In the genomic region with DNA sequence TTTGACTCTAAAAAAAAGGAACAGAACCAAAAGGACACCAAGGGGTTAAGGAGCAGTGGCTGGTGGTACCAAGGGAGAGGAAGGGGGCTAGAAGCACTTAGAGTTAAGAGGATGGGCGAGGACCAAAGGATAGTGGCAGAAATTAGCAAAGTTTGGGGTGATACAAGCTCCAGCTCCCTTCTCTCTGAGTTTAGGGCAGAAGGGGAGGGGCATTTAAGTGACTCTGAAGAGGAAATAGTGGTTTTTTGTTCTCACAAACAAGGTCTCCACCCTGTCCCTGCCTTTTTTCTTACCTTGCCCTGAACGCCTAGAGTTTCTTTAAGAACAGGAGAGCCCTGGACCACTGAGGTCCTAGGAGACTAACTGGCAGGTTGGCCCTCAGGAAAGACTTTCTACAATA, we compare ENCODE assay signal across 9 cellular contexts. TPM values are rescaled to one million over a fixed set of nuclear protein-coding genes. Genes with fewer than 3 reads are reported as not detected.
DNase-seq lines count a peak whose midpoint lies in the region; ATAC-seq and TF ChIP-seq lines count a peak whose summit lies in the region.
"Had no signal": no experiment of that assay in that cellular context is flagged by ENCODE, and none has a peak within 500 bp of the region (broad histone marks: within the 10 kb centered on the region; RNA-seq: fewer than 3 reads in every experiment).

No MANE protein-coding gene starts in this region.

- no peaks in the 10 kb centered on the region for H3K27me3 ChIP-seq in RWPE2 (ENCODE audit: insufficient read depth, poor library complexity, severe bottlenecking)
- no peaks in the 10 kb centered on the region for H3K27me3 ChIP-seq in endocrine pancreas (ENCODE audit: control insufficient read depth, insufficient read depth, low read length)
- no peaks in the 10 kb centered on the region for H3K27me3 ChIP-seq in skeletal muscle satellite cell (ENCODE audit: control insufficient read depth, insufficient read depth, low read length)
- no peaks in the 10 kb centered on the region for H3K27me3 ChIP-seq in H9 (ENCODE audit: insufficient read depth, low read length)

- no peaks in the 10 kb centered on the region for H3K9me3 Mint-ChIP-seq in H9

- H3K14ac ChIP-seq in H9 (ENCODE audit: insufficient read depth, low read length), result no peak overlapping the region

- peak overlapping the region; percentile 96 for H3K4me2 ChIP-seq in skeletal muscle satellite cell (ENCODE audit: low read length)
- no peak overlapping the region for H3K4me2 ChIP-seq in H9 (ENCODE audit: insufficient read depth, insufficient read length, low read length)

- no peak overlapping the region for H2AK5ac ChIP-seq in H9 (ENCODE audit: insufficient read length, low read length)

- H3K36me3 ChIP-seq in RWPE2 (ENCODE audit: low read depth) (peaks cover 72% of the 10 kb centered on the region), endocrine pancreas (ENCODE audit: control insufficient read depth, insufficient read depth, low read length) (peaks cover 12% of the 10 kb centered on the region), skeletal muscle satellite cell (ENCODE audit: insufficient read depth, low read length) (peaks cover 58% of the 10 kb centered on the region)

- H4K91ac ChIP-seq in H9 (ENCODE audit: insufficient read length, low read depth, low read length), result no peak overlapping the region

- H3K18ac ChIP-seq in H9 (ENCODE audit: insufficient read length, low read depth, low read length), result no peak overlapping the region

- H2BK5ac ChIP-seq in H9 (ENCODE audit: insufficient read length, low read length), result no peak overlapping the region

- no CpG with 5 or more reads among the region's 2 CpGs for WGBS in H9 (ENCODE audit: extremely low coverage, insufficient read length, low lambda C conversion rate)

- H3K4me3 ChIP-seq in RWPE2 (ENCODE audit: severe bottlenecking), result no peak overlapping the region
- H3K4me3 ChIP-seq in endocrine pancreas (ENCODE audit: control insufficient read depth, insufficient read depth, low read length), result no peak overlapping the region
- H3K4me3 ChIP-seq in skeletal muscle satellite cell (ENCODE audit: low read length), result no peak overlapping the region
- H3K4me3 ChIP-seq: lung had no signal

- no peak overlapping the region for H4K8ac ChIP-seq in H9 (replicated peaks; ENCODE audit: insufficient read length, low read depth, low read length)

- no peak overlapping the region for H2BK20ac ChIP-seq in H9 (ENCODE audit: low read depth, low read length, poor library complexity, severe bottlenecking)

- DNase-seq in GM20000 (ENCODE audit: low spot score) (peak; percentile 40), RWPE2 (ENCODE audit: low spot score) (no peak), AG08396 (ENCODE audit: low spot score) (no peak), H9 (no peak), C1 segment of cervical spinal cord (lab: John Stamatoyannopoulos, UW) (no peak), inferior parietal cortex (ENCODE audit: extremely low spot score) (no peak)

- H3K4me1 ChIP-seq in RWPE2 (ENCODE audit: insufficient read depth, poor library complexity, severe bottlenecking), result peaks cover 31% of the 10 kb centered on the region
- peaks cover 7% of the 10 kb centered on the region for H3K4me1 ChIP-seq in endocrine pancreas (ENCODE audit: control insufficient read depth, insufficient read depth, low read length)
- peaks cover 22% of the 10 kb centered on the region for H3K4me1 ChIP-seq in skeletal muscle satellite cell (ENCODE audit: control insufficient read depth, insufficient read depth, low read length)
- peaks cover 7% of the 10 kb centered on the region; the same call in 1 of the 2 replicates for H3K4me1 ChIP-seq in H9 (ENCODE audit: insufficient read depth, low read length)

- no peak overlapping the region for H2BK120ac ChIP-seq in H9 (ENCODE audit: low read depth, low read length, poor library complexity, severe bottlenecking)

- H2BK12ac ChIP-seq in H9 (ENCODE audit: insufficient read length, low read depth, low read length), result no peak overlapping the region

- H3K23me2 ChIP-seq in H9 (ENCODE audit: insufficient read length, low read depth, low read length, poor library complexity, severe bottlenecking), result peaks cover 22% of the 10 kb centered on the region

- H2AFZ ChIP-seq in H9 (ENCODE audit: low read length), result no peak overlapping the region

- no peaks in the 10 kb centered on the region for H3K27me3 Mint-ChIP-seq in H9 (ENCODE audit: low read depth)

- no peak overlapping the region for H2BK15ac ChIP-seq in H9 (ENCODE audit: low read depth, low read length)

- H3K9ac ChIP-seq in endocrine pancreas (ENCODE audit: control insufficient read depth, insufficient read depth, low read length), result peak overlapping the region; percentile 38
- H3K9ac ChIP-seq in skeletal muscle satellite cell (ENCODE audit: low read depth, low read length), result peak overlapping the region; percentile 98
- no peak overlapping the region for H3K9ac ChIP-seq in H9 (ENCODE audit: extremely low read depth, insufficient read length, low read length)

- peaks cover 27 to 31% of the 10 kb centered on the region in 2 experiments for H3K4me1 Mint-ChIP-seq in H9

- no peak for TF ChIP-seq CTCF in GM20000 (IDR thresholded peaks at IDR 0.05; ENCODE audit: extremely low read depth, missing control alignments)
- TF ChIP-seq CTCF in RWPE2 (IDR thresholded peaks at IDR 0.05; ENCODE audit: poor library complexity, severe bottlenecking), result no peak
- TF ChIP-seq CTCF in H9 (conservative IDR thresholded peaks at IDR 0.05), result no peak

- no peak overlapping the region for H4K5ac ChIP-seq in H9 (ENCODE audit: insufficient read length, low read depth, low read length)

- no peak for ATAC-seq in RWPE2 (ENCODE audit: low read depth)

- peak overlapping the region in 1 of 3 experiments; percentile 23; a peak in 2 of 7 replicates for H3K27ac Mint-ChIP-seq in H9

- no peaks in the 10 kb centered on the region for H4K20me1 ChIP-seq in H9 (ENCODE audit: control insufficient read depth, insufficient read depth, insufficient read length)

- H3K9me3 ChIP-seq in RWPE2 (ENCODE audit: severe bottlenecking), result no peaks in the 10 kb centered on the region
- H3K9me3 ChIP-seq in endocrine pancreas (ENCODE audit: control insufficient read depth, low read length), result no peaks in the 10 kb centered on the region
- no peaks in the 10 kb centered on the region for H3K9me3 ChIP-seq in skeletal muscle satellite cell (replicated peaks; ENCODE audit: low read length)
- no peaks in the 10 kb centered on the region for H3K9me3 ChIP-seq in H9 (ENCODE audit: control insufficient read depth, low read depth, low read length)

- no peak overlapping the region for H3T11ph ChIP-seq in H9 (ENCODE audit: low read length)

- no peak overlapping the region for H3K4ac ChIP-seq in H9 (ENCODE audit: low read depth, low read length)

- peaks cover 18% of the 10 kb centered on the region; the same call in 1 of the 2 replicates for H3K79me2 ChIP-seq in H9 (ENCODE audit: insufficient read depth, low read length)

- H3K36me3 Mint-ChIP-seq in H9 (ENCODE audit: insufficient read depth in 1 of 3, low read depth in 3 of 3), result peaks cover 23 to 69% (median 59%) of the 10 kb centered on the region in 3 experiments

- peak overlapping the region; percentile 90 for H3K27ac ChIP-seq in RWPE2 (ENCODE audit: poor library complexity, severe bottlenecking)
- no peak overlapping the region for H3K27ac ChIP-seq in H9 (ENCODE audit: insufficient read length, low read depth, low read length)

- peak overlapping the region in 1 of 2 experiments; percentile 98; a peak in 2 of 5 replicates for H3K4me3 Mint-ChIP-seq in H9

- H3K56ac ChIP-seq in H9 (ENCODE audit: insufficient read length, low read depth, low read length), result no peak overlapping the region

- H3K23ac ChIP-seq in H9 (ENCODE audit: insufficient read length, low read depth, low read length), result no peak overlapping the region

- H3K79me1 ChIP-seq in H9 (ENCODE audit: insufficient read depth, low read depth, low read length, poor library complexity, severe bottlenecking), result peaks cover 12% of the 10 kb centered on the region

RNA-seq across cellular contexts. Expression of a gene that starts 3.3 kb away (rescaled TPM):
- 37.8 and 39.0 TPM in 2 replicates for total RNA-seq in skeletal muscle satellite cell (2012; rRNA removed)
- total RNA-seq in H9 (2021), result 83.9 and 87.3 TPM in 2 replicates

RNA-seq across cellular contexts. Expression of a gene that starts 4.0 kb away (rescaled TPM):
- total RNA-seq in skeletal muscle satellite cell (2012; rRNA removed), result 2.5 and 4.8 TPM in 2 replicates
- total RNA-seq in H9 (2021), result 13.0 and 13.2 TPM in 2 replicates

RNA-seq across cellular contexts. Expression of a gene that starts 8.6 kb away (rescaled TPM):
- 1.0 and 2.4 TPM in 2 replicates for total RNA-seq in skeletal muscle satellite cell (2012; rRNA removed)
- total RNA-seq in H9 (2021), result 3.6 and 4.8 TPM in 2 replicates

RNA-seq across cellular contexts. Expression of a gene that starts 14.4 kb away (rescaled TPM):
- total RNA-seq in skeletal muscle satellite cell (2012; rRNA removed), result 7.4 and 8.1 TPM in 2 replicates
- 3.8 and 4.1 TPM in 2 replicates for total RNA-seq in H9 (2021)

RNA-seq across cellular contexts. Expression of a gene that starts 19.8 kb away (rescaled TPM):
- under 0.01 and 0.25 TPM in 2 replicates for total RNA-seq in skeletal muscle satellite cell (2012; rRNA removed)
- total RNA-seq in H9 (2021), result 1.2 and 1.5 TPM in 2 replicates
